8 cellular contexts compared by ENCODE assay signal in genomic region chr11:60334005-60334620, GRCh38. TPM values are rescaled to one million over a fixed set of nuclear protein-coding genes. Genes with fewer than 3 reads are reported as not detected.
DNase-seq lines count a peak whose midpoint lies in the region; ATAC-seq lines count a peak whose summit lies in the region.

No MANE protein-coding gene starts in this region.

- H3K4me1 Mint-ChIP-seq in activated T-helper 17 cell treated with anti-CD3 and anti-CD28 coated beads, Interleukin-2, amount 50 U/mL, for 72 hours = no peaks in the 10 kb centered on the region

- no peak overlapping the region for H3K4me3 Mint-ChIP-seq in activated T-helper 17 cell treated with anti-CD3 and anti-CD28 coated beads, Interleukin-2, amount 50 U/mL, for 72 hours

- H3K27me3 Mint-ChIP-seq in activated T-helper 17 cell treated with anti-CD3 and anti-CD28 coated beads, Interleukin-2, amount 50 U/mL, for 72 hours = peaks cover 32% of the 10 kb centered on the region

- no peak overlapping the region for H3K27ac Mint-ChIP-seq in activated T-helper 17 cell treated with anti-CD3 and anti-CD28 coated beads, Interleukin-2, amount 50 U/mL, for 72 hours

- H3K36me3 Mint-ChIP-seq in activated T-helper 17 cell treated with anti-CD3 and anti-CD28 coated beads, Interleukin-2, amount 50 U/mL, for 72 hours (ENCODE audit: low read depth) = no peaks in the 10 kb centered on the region

- H3K9me3 Mint-ChIP-seq in activated T-helper 17 cell treated with anti-CD3 and anti-CD28 coated beads, Interleukin-2, amount 50 U/mL, for 72 hours = no peaks in the 10 kb centered on the region

- DNase-seq in NK-92 treated with Interleukin-12 subunit alpha and Interleukin-12 subunit beta, amount 100 ng/mL, for 24 hours (lab: John Stamatoyannopoulos, UW) = peak; percentile 7
- DNase-seq in NK-92 (lab: John Stamatoyannopoulos, UW; ENCODE audit: unreplicated experiment) (no peak), RPMI8226 (peak; percentile 52), globus pallidus (ENCODE audit: low spot score) (peak; percentile 37), putamen (ENCODE audit: low spot score) (peak; percentile 14)

- ATAC-seq in HG03571 (IDR thresholded peaks at IDR 0.05; ENCODE audit: unreplicated experiment) (peak; percentile 41), GM19324 (IDR thresholded peaks at IDR 0.05; ENCODE audit: low FRiP score, unreplicated experiment) (no peak)
- ATAC-seq in activated T-helper 17 cell treated with anti-CD3 and anti-CD28 coated beads, Interleukin-2, amount 50 U/mL, for 72 hours (replicated peaks) = peak; percentile 68

RNA-seq across cellular contexts. Expression of gene MS4A6E, which starts 7.1 kb away (rescaled TPM):
- total RNA-seq in activated T-helper 17 cell treated with anti-CD3 and anti-CD28 coated beads, Interleukin-2, amount 50 U/mL, for 72 hours = not detected

RNA-seq across cellular contexts. Expression of gene MS4A7, which starts 44.2 kb away (rescaled TPM):
- not detected for total RNA-seq in activated T-helper 17 cell treated with anti-CD3 and anti-CD28 coated beads, Interleukin-2, amount 50 U/mL, for 72 hours

RNA-seq across cellular contexts. Expression of gene MS4A4A, which starts 53.6 kb away (rescaled TPM):
- total RNA-seq in activated T-helper 17 cell treated with anti-CD3 and anti-CD28 coated beads, Interleukin-2, amount 50 U/mL, for 72 hours = not detected
